Comparison of ENCODE assay signal across 8 cellular contexts in genomic region chr9:138149672-138150656, GRCh38.
DNase-seq lines count a peak whose midpoint lies in the region; ATAC-seq, FAIRE-seq and TF ChIP-seq lines count a peak whose summit lies in the region.
"Not testable (repeated sequence)": the region's sequence is repeated elsewhere in the genome, so short reads cannot be mapped to it uniquely, and the experiment has no call there.

No MANE protein-coding gene starts in this region.

- not testable (repeated sequence) for H3K36me3 ChIP-seq in endothelial cell of umbilical vein (ENCODE audit: control insufficient read depth in 2 of 2, extremely low read depth in 1 of 2, insufficient read depth in 2 of 2, low read length in 2 of 2); kidney (ENCODE audit: control insufficient read depth in 1 of 2, insufficient read depth in 2 of 2, low read length in 2 of 2); prostate gland; transverse colon

- TF ChIP-seq EP300 in transverse colon (IDR thresholded peaks at IDR 0.05; ENCODE audit: low read depth), result not testable (repeated sequence)

- H3K36me3 Mint-ChIP-seq in WTC11; activated naive CD4-positive, alpha-beta T cell treated with anti-CD3 and anti-CD28 coated beads, Interleukin-2, amount 50 U/mL, for 72 hours: not testable (repeated sequence)

- not testable (repeated sequence) for H3K27me3 ChIP-seq in endothelial cell of umbilical vein (ENCODE audit: control insufficient read depth in 2 of 2, insufficient read depth in 2 of 2, low read length in 2 of 2); prostate gland (replicated peaks; ENCODE audit: insufficient read depth)
- peaks cover 15% of the 10 kb centered on the region for H3K27me3 ChIP-seq in transverse colon

- not testable (repeated sequence) for H3K9ac ChIP-seq in endothelial cell of umbilical vein (replicated peaks; ENCODE audit: extremely low read depth, insufficient read depth, low read length); kidney (ENCODE audit: low read length in 2 of 2)

- intact Hi-C loops in endothelial cell of umbilical vein (cut with micrococcal nuclease); kidney (cut with DNase I); prostate gland (cut with DNase I); transverse colon (cut with DNase I; ENCODE audit: low total_unique reads): not testable (repeated sequence)

- H3K4me2 ChIP-seq in endothelial cell of umbilical vein (ENCODE audit: insufficient read depth, low read length), result peak overlapping the region; percentile 24

- not testable (repeated sequence) for FAIRE-seq in endothelial cell of umbilical vein (lab: Jason Lieb, UNC); kidney (lab: Jason Lieb, UNC)

- not testable (repeated sequence) for H3K79me2 ChIP-seq in endothelial cell of umbilical vein (ENCODE audit: control insufficient read depth, insufficient read depth, low read length)

- H3K27ac Mint-ChIP-seq in WTC11, result peak overlapping the region; percentile 84; the same call in 1 of the 2 replicates
- H3K27ac Mint-ChIP-seq in activated naive CD4-positive, alpha-beta T cell treated with anti-CD3 and anti-CD28 coated beads, Interleukin-2, amount 50 U/mL, for 72 hours, result not testable (repeated sequence)

- not testable (repeated sequence) for H3K4me1 ChIP-seq in endothelial cell of umbilical vein (ENCODE audit: control insufficient read depth, extremely low read depth, insufficient read depth, low read length); kidney (ENCODE audit: control insufficient read depth in 1 of 2, insufficient read depth in 1 of 2, low read depth in 1 of 2, low read length in 2 of 2); prostate gland (replicated peaks); transverse colon

- TF ChIP-seq POLR2A in endothelial cell of umbilical vein (IDR thresholded peaks at IDR 0.05; ENCODE audit: low read depth, low read length); prostate gland (IDR thresholded peaks at IDR 0.05); transverse colon (IDR thresholded peaks at IDR 0.05): not testable (repeated sequence)

- H3K9me1 ChIP-seq in endothelial cell of umbilical vein (replicated peaks; ENCODE audit: control insufficient read depth, extremely low read depth, insufficient read depth, low read length), result not testable (repeated sequence)

- in situ Hi-C loops in transverse colon (cut with MboI; ENCODE audit: low pct_ligation_motif_present in 1 of 4, low pct_unique_long_range_greater_than_20kb in 1 of 4, low sequenced_read_pairs in 3 of 4), result not testable (repeated sequence)

- peak; percentile 3 for DNase-seq in DMS79 treated with DMSO at 0.1 percent for 48 hours (lab: John Stamatoyannopoulos, UW)
- peak; percentile 8 for DNase-seq in NCI-H1092 treated with DMSO at 0.1 percent for 48 hours (lab: John Stamatoyannopoulos, UW)
- DNase-seq in WTC11 (ENCODE audit: low spot score), result peak; percentile 60
- peak; percentile 24 to 58 for DNase-seq in activated naive CD4-positive, alpha-beta T cell treated with anti-CD3 and anti-CD28 coated beads, Interleukin-2, amount 50 U/mL, for 72 hours (ENCODE audit: low spot score in 2 of 2)
- DNase-seq in endothelial cell of umbilical vein (ENCODE audit: low read depth, low spot score), result peak; percentile 1
- DNase-seq in kidney; prostate gland (ENCODE audit: low spot score): not testable (repeated sequence)
- DNase-seq in transverse colon, result peak; percentile 40

- not testable (repeated sequence) for H3K9me3 ChIP-seq in endothelial cell of umbilical vein (replicated peaks; ENCODE audit: control insufficient read depth, insufficient read depth, low read length); kidney (ENCODE audit: control insufficient read depth in 1 of 2, low read length in 2 of 2); prostate gland; transverse colon

- dilution Hi-C loops in endothelial cell of umbilical vein (cut with MboI; ENCODE audit: extremely low pct_ligation_motif_present, low sequenced_read_pairs), result not testable (repeated sequence)

- not testable (repeated sequence) for BruUV-seq in endothelial cell of umbilical vein (replicated peaks; lab: Mats Ljungman, UMichigan)

- peak overlapping the region; percentile 38 for H2AFZ ChIP-seq in endothelial cell of umbilical vein (ENCODE audit: low read depth, low read length)

- peak; percentile 68 for ATAC-seq in WTC11
- ATAC-seq in activated naive CD4-positive, alpha-beta T cell treated with anti-CD3 and anti-CD28 coated beads, Interleukin-2, amount 50 U/mL, for 72 hours, result peak; percentile 59 to 70

- H3K4me3 Mint-ChIP-seq in WTC11, result peak overlapping the region; percentile 97

- not testable (repeated sequence) for H3K27ac ChIP-seq in endothelial cell of umbilical vein (ENCODE audit: insufficient read depth, low read depth, low read length); kidney (ENCODE audit: low read depth in 2 of 2, low read length in 2 of 2)
- peak overlapping the region in 1 of 2 donors; percentile 58 for H3K27ac ChIP-seq in prostate gland
- peak overlapping the region in 2 of 4 donors; percentile 37 to 45 for H3K27ac ChIP-seq in transverse colon

- peak; percentile 72 for TF ChIP-seq CTCF in WTC11 (IDR thresholded peaks at IDR 0.05)
- peak; percentile 21 to 25 for TF ChIP-seq CTCF in endothelial cell of umbilical vein (IDR thresholded peaks at IDR 0.05; ENCODE audit: extremely low read depth in 1 of 2, insufficient read depth in 1 of 2, low read depth in 1 of 2, low read length in 2 of 2)
- peak; percentile 41 for TF ChIP-seq CTCF in kidney (IDR thresholded peaks at IDR 0.05; ENCODE audit: borderline replicate concordance, extremely low read depth, insufficient read depth)
- peak in 3 of 4 experiments; percentile 18 to 30 (median 19) for TF ChIP-seq CTCF in prostate gland (IDR thresholded peaks at IDR 0.05)
- peak in 4 of 5 experiments; percentile 36 to 59 (median 50) for TF ChIP-seq CTCF in transverse colon (IDR thresholded peaks at IDR 0.05)

- H3K4me1 Mint-ChIP-seq in WTC11, result not testable (repeated sequence)

- CTCF ChIA-PET in WTC11 (lab: Charles Lee), result interaction anchor here (0.6 kb wide), 1 partner anchor 195 kb away, joined by 3 read pairs; no protein-coding TSS in a partner anchor
- CTCF ChIA-PET in endothelial cell of umbilical vein (lab: Charles Lee), result not testable (repeated sequence)

- H4K20me1 ChIP-seq in endothelial cell of umbilical vein (replicated peaks; ENCODE audit: control insufficient read depth, extremely low read depth, insufficient read depth, low read length), result not testable (repeated sequence)

- POLR2A ChIA-PET in WTC11 (lab: Charles Lee); endothelial cell of umbilical vein (lab: Charles Lee): not testable (repeated sequence)

- H3K9me3 Mint-ChIP-seq in WTC11; activated naive CD4-positive, alpha-beta T cell treated with anti-CD3 and anti-CD28 coated beads, Interleukin-2, amount 50 U/mL, for 72 hours: not testable (repeated sequence)

- WGBS in prostate gland, result 25% methylated on average over 56 of the region's 81 CpGs
- 28 to 72% methylated on average over 7 to 43 of the region's 81 CpGs for WGBS in transverse colon (ENCODE audit: low coverage in 1 of 2), 2 donors

- H3K4me3 ChIP-seq in endothelial cell of umbilical vein (replicated peaks in 1 of 3; ENCODE audit: insufficient read depth in 1 of 3, low read depth in 1 of 3, low read length in 3 of 3) (peak overlapping the region in 1 of 3 experiments; percentile 30), prostate gland (peak overlapping the region; percentile 35 to 46), transverse colon (peak overlapping the region; percentile 16 to 42 (median 35))
- not testable (repeated sequence) for H3K4me3 ChIP-seq in kidney (ENCODE audit: low read length in 2 of 2)

- H3K27me3 Mint-ChIP-seq in WTC11 (ENCODE audit: low read depth), result peaks cover 24% of the 10 kb centered on the region

TF ChIP-seq in WTC11, 78 proteins besides CTCF, POLR2A, EP300 and RAD21 (continues in another document):
- TF ChIP-seq HMGXB4 (CRISPR knock-in tag; IDR thresholded peaks at IDR 0.05), result peak; percentile 87; the same call in 1 of the 2 replicates
- TF ChIP-seq ZNF423 (CRISPR knock-in tag; IDR thresholded peaks at IDR 0.05), result peak; percentile 80

Comparison
In these comparisons a context has a peak if more than half of its experiments do, and no peak if none do; other contexts are left out.
1. CTCF ChIP-seq: peak in every context shown above with its lines; median percentile 72 in WTC11; 50 in transverse colon; 41 in kidney; 23 in endothelial cell of umbilical vein; 19 in prostate gland.